Comparison of ENCODE assay signal across 11 cellular contexts in the genomic region with DNA sequence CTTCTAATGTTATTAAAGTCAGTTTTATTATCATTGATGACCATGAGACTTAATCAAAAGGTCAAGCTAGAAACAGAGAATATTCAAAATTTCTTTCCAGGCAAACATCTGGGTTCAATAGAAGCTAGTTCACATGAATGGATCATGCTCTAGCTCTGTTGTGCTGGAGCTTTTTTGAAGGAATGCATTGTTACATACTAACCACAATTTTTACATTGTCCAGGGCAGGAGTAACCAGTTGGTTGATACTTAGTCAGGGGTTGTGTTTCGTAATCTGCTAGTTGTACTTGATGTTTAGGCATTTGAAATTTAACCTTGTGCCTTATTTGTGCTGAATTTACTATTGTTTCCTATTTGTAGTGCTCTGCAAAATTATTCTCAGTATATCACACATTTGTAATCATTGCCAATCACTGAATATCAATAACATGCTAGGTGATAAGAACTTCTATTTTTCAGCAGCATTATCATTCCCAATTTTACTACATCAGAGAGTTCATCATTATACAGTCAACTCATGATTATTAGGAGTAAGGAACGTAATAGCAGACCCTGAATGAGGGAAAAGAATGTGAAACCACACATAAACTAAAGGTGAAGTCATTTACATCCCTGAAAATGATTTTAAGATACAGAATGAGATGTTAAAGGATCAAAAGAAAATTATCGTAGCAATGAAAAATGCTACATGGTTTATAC. TPM values are rescaled to one million over a fixed set of nuclear protein-coding genes. Genes with fewer than 3 reads are reported as not detected.
A peak's percentile ranks its signal among the peaks of the same experiment; 100 is the strongest.
DNase-seq lines count a peak whose midpoint lies in the region; ATAC-seq, FAIRE-seq and TF ChIP-seq lines count a peak whose summit lies in the region.
"Had no signal": no experiment of that assay in that cellular context is flagged by ENCODE, and none has a peak within 500 bp of the region (broad histone marks: within the 10 kb centered on the region; RNA-seq: fewer than 3 reads in every experiment).

No MANE protein-coding gene starts in this region.

- H3K9me3 Mint-ChIP-seq in WTC11: no peaks in the 10 kb centered on the region

- CTCF ChIA-PET in HepG2 (lab: Yijun Ruan, JAX; ENCODE audit: low intra/inter-chr PET ratio, low total read pairs) (interaction anchor here (2.1 kb wide), 1 partner anchor 36 kb away, joined by 5 read pairs; no protein-coding TSS in a partner anchor), WTC11 (lab: Charles Lee) (interaction anchor here (0.6 to 3.5 kb wide), 14 partner anchors 9 to 1825 kb away, joined by 3 to 37 read pairs (median 4); no protein-coding TSS in a partner anchor)

- H3K4me1 Mint-ChIP-seq in WTC11: peaks cover 54% of the 10 kb centered on the region

- H3K36me3 Mint-ChIP-seq in WTC11: no peaks in the 10 kb centered on the region

- no peak overlapping the region for H3K4me3 Mint-ChIP-seq in WTC11

- FAIRE-seq in HepG2 (lab: Jason Lieb, UNC): no peak

- no peaks in the 10 kb centered on the region for H3K9me3 ChIP-seq in HepG2 (ENCODE audit: low read length)
- no peaks in the 10 kb centered on the region for H3K9me3 ChIP-seq in right lobe of liver
- H3K9me3 ChIP-seq in MM.1S (replicated peaks; ENCODE audit: insufficient read depth, low read length): no peaks in the 10 kb centered on the region

- no peaks in the 10 kb centered on the region for H3K36me3 ChIP-seq in HepG2 (replicated peaks in 1 of 2; ENCODE audit: control insufficient read depth in 1 of 2, insufficient read depth in 2 of 2, low read length in 2 of 2)
- H3K36me3 ChIP-seq in right lobe of liver: no peaks in the 10 kb centered on the region
- H3K36me3 ChIP-seq in MM.1S (replicated peaks; ENCODE audit: insufficient read depth, low read length): no peaks in the 10 kb centered on the region

- no TSS peak for BruUV-seq in HepG2 (replicated peaks; lab: Mats Ljungman, UMichigan)

- H3K27me3 ChIP-seq in HepG2 (ENCODE audit: control insufficient read depth in 1 of 2, insufficient read depth in 2 of 2, low read length in 2 of 2) (no peaks in the 10 kb centered on the region), right lobe of liver (no peaks in the 10 kb centered on the region), MM.1S (replicated peaks; ENCODE audit: insufficient read depth, low read length) (no peaks in the 10 kb centered on the region)

- no peaks in the 10 kb centered on the region for H3K27me3 Mint-ChIP-seq in WTC11 (ENCODE audit: low read depth)

- peak; percentile 15 for DNase-seq in HepG2 (ENCODE audit: low spot score)
- no peak for DNase-seq in right lobe of liver
- DNase-seq in WTC11 (ENCODE audit: low spot score): no peak
- DNase-seq in fibroblast of villous mesenchyme (ENCODE audit: low read depth): peak; percentile 90
- DNase-seq in MM.1S: no peak
- no peak for DNase-seq in DMS114 treated with DMSO at 0.1 percent for 48 hours (lab: John Stamatoyannopoulos, UW; ENCODE audit: unreplicated experiment)
- no peak for DNase-seq in UCSD-AML1 (lab: John Stamatoyannopoulos, UW; ENCODE audit: unreplicated experiment)
- DNase-seq: activated effector memory CD4-positive, alpha-beta T cell treated with Interleukin-2 at 50 U/mL for 16 hours; NCI-H187; T-helper 1 cell had no signal

- H3K27ac ChIP-seq in HepG2 (ENCODE audit: extremely low read length, insufficient read depth, low read length): no peak overlapping the region
- no peak overlapping the region for H3K27ac ChIP-seq in right lobe of liver
- H3K27ac ChIP-seq in MM.1S (ENCODE audit: low read length): no peak overlapping the region

- 96% methylated on average over 3 of the region's 3 CpGs for WGBS in HepG2 (ENCODE audit: low lambda C conversion rate)
- 81% methylated on average over 3 of the region's 3 CpGs for WGBS in right lobe of liver (ENCODE audit: insufficient coverage, low coverage, low lambda C conversion rate, missing lambda C conversion rate)

- H3K27ac Mint-ChIP-seq in WTC11: peak overlapping the region; percentile 25; the same call in 1 of the 2 replicates

- H3K4me3 ChIP-seq in HepG2 (replicated peaks in 1 of 3; ENCODE audit: insufficient read depth in 1 of 3, low read depth in 2 of 3, low read length in 3 of 3): no peak overlapping the region
- no peak overlapping the region for H3K4me3 ChIP-seq in right lobe of liver
- H3K4me3 ChIP-seq in fibroblast of villous mesenchyme (ENCODE audit: low read depth, low read length): no peak overlapping the region
- no peak overlapping the region for H3K4me3 ChIP-seq in MM.1S (ENCODE audit: low read length)

- intact Hi-C loops in HepG2 (cut with micrococcal nuclease; ENCODE audit: unreplicated experiment): loop anchor here (2.0 kb wide), 1 partner anchor 462 kb away; no protein-coding TSS in a partner anchor
- intact Hi-C loops in right lobe of liver (cut with DNase I): no loop called here

- POLR2A ChIA-PET in HepG2 (lab: Yijun Ruan, JAX) (no interaction called here), WTC11 (lab: Charles Lee) (no interaction called here)

- H4K20me1 ChIP-seq in HepG2 (ENCODE audit: insufficient read depth, low read length): no peaks in the 10 kb centered on the region
- H4K20me1 ChIP-seq in MM.1S (ENCODE audit: insufficient read depth, low read length): peaks cover 11% of the 10 kb centered on the region; the same call in 1 of the 2 replicates

- no peak for TF ChIP-seq POLR2A in HepG2 (IDR thresholded peaks at IDR 0.05; ENCODE audit: insufficient read depth in 1 of 2, low read depth in 2 of 2, low read length in 2 of 2)
- TF ChIP-seq POLR2A in right lobe of liver (IDR thresholded peaks at IDR 0.05): no peak

- peaks cover 41% of the 10 kb centered on the region for H3K79me2 ChIP-seq in HepG2 (ENCODE audit: insufficient read depth, low read length)
- peaks cover 76% of the 10 kb centered on the region for H3K79me2 ChIP-seq in MM.1S (ENCODE audit: low read length)

- H2AFZ ChIP-seq in HepG2 (ENCODE audit: low read length): no peak overlapping the region
- H2AFZ ChIP-seq in MM.1S (ENCODE audit: low read length): no peak overlapping the region

- no peak for TF ChIP-seq EP300 in HepG2 (IDR thresholded peaks at IDR 0.05; ENCODE audit: low read depth in 2 of 2, low read length in 2 of 2)
- TF ChIP-seq EP300 in HepG2 (CRISPR knock-in tag; IDR thresholded peaks at IDR 0.05; ENCODE audit: borderline replicate concordance): no peak

- H3K4me1 ChIP-seq in HepG2 (ENCODE audit: insufficient read depth, low read length) (peaks cover 46% of the 10 kb centered on the region), right lobe of liver (peaks cover 0 to 4% (median 2%) of the 10 kb centered on the region in 4 donors), MM.1S (ENCODE audit: low read length) (no peaks in the 10 kb centered on the region)

- ATAC-seq in HepG2 (no peak), right lobe of liver (no peak), WTC11 (no peak), GM18861 (IDR thresholded peaks at IDR 0.05; ENCODE audit: unreplicated experiment) (no peak)

- in situ Hi-C loops in HepG2 (cut with HindIII; ENCODE audit: extremely low pct_ligation_motif_present, low pct_unique_long_range_greater_than_20kb): no loop called here

- no peaks in the 10 kb centered on the region for H3F3A ChIP-seq in MM.1S (ENCODE audit: insufficient read depth, low read length)

- H3K9ac ChIP-seq in HepG2 (ENCODE audit: insufficient read depth, low read depth, low read length) (no peak overlapping the region), MM.1S (ENCODE audit: low read length) (no peak overlapping the region)

- TF ChIP-seq CTCF in HepG2 (CRISPR knock-in tag; IDR thresholded peaks at IDR 0.05): no peak
- TF ChIP-seq CTCF in right lobe of liver (IDR thresholded peaks at IDR 0.05): no peak
- TF ChIP-seq CTCF in WTC11 (IDR thresholded peaks at IDR 0.05): no peak
- no peak for TF ChIP-seq CTCF in fibroblast of villous mesenchyme (IDR thresholded peaks at IDR 0.05; ENCODE audit: insufficient read depth, low read depth, low read length)
- TF ChIP-seq CTCF in MM.1S (IDR thresholded peaks at IDR 0.05; ENCODE audit: low read length): no peak

- H3K4me2 ChIP-seq in HepG2 (ENCODE audit: low read depth, low read length) (no peak overlapping the region), MM.1S (ENCODE audit: low read depth, low read length) (no peak overlapping the region)

- TF ChIP-seq RAD21 in HepG2 (CRISPR knock-in tag; IDR thresholded peaks at IDR 0.05): no peak

- H3K9me2 ChIP-seq in MM.1S (replicated peaks; ENCODE audit: insufficient read depth, low read length): no peaks in the 10 kb centered on the region

RNA-seq across cellular contexts. Expression of gene NF2, which starts 23.2 kb away (rescaled TPM):
- total RNA-seq in HepG2 (2016; rRNA removed; fragmentation: Illumina TruSeq; extraction: Trizol): 33.3 and 45.3 TPM in 2 replicates
- 6.6 and 7.4 TPM in 2 replicates for total RNA-seq in HepG2 (2016; cell fraction: cytosol; rRNA removed; fragmentation: Illumina TruSeq; extraction: Trizol; ENCODE audit: low read depth)
- 33.3 and 42.0 TPM in 2 replicates for total RNA-seq in HepG2 (2016; cell fraction: insoluble cytoplasmic fraction; rRNA removed; fragmentation: Illumina TruSeq; extraction: Trizol)
- 21.0 and 24.2 TPM in 2 replicates for total RNA-seq in HepG2 (2016; cell fraction: membrane; rRNA removed; fragmentation: Illumina TruSeq; extraction: Trizol)
- 25.6 and 28.1 TPM in 2 replicates for total RNA-seq in HepG2 (2016; cell fraction: nucleus; rRNA removed; fragmentation: Illumina TruSeq; extraction: Trizol)
- polyA plus RNA-seq in HepG2 (2011; rRNA removed): 8.8 and 9.3 TPM in 2 replicates
- polyA plus RNA-seq in HepG2 (2011; cell fraction: cytosol; rRNA removed): 6.9 and 7.3 TPM in 2 replicates
- 8.1 and 8.6 TPM in 2 replicates for polyA plus RNA-seq in HepG2 (2011; cell fraction: nucleus; rRNA removed)
- 6.4 TPM in 2 replicates for polyA plus RNA-seq in HepG2 (2012)
- polyA plus RNA-seq in HepG2 (2016; cell fraction: cytosol; fragmentation: Illumina TruSeq; extraction: Trizol; ENCODE audit: low read depth): 3.3 and 5.4 TPM in 2 replicates
- 21.1 and 24.6 TPM in 2 replicates for polyA plus RNA-seq in HepG2 (2016; cell fraction: insoluble cytoplasmic fraction; fragmentation: Illumina TruSeq; extraction: Trizol; ENCODE audit: low read depth)
- 9.8 and 11.9 TPM in 2 replicates for polyA plus RNA-seq in HepG2 (2016; cell fraction: membrane; fragmentation: Illumina TruSeq; extraction: Trizol; ENCODE audit: low read depth)
- polyA plus RNA-seq in HepG2 (2016; cell fraction: nucleus; fragmentation: Illumina TruSeq; extraction: Trizol; ENCODE audit: insufficient read depth, low read depth): 23.3 and 24.8 TPM in 2 replicates
- 25.7 and 39.3 TPM in 2 replicates for polyA minus RNA-seq in HepG2 (2011; rRNA and poly(A)+ RNA removed; ENCODE audit: low replicate concordance)
- 12.4 and 13.6 TPM in 2 replicates for polyA minus RNA-seq in HepG2 (2011; cell fraction: cytosol; rRNA and poly(A)+ RNA removed)
- 11.5 and 15.2 TPM in 2 replicates for polyA minus RNA-seq in HepG2 (2011; cell fraction: nucleus; rRNA and poly(A)+ RNA removed)
- total RNA-seq in right lobe of liver: 10 to 100 TPM in 5 of 6 experiments, 1 to 10 TPM in 1; 9.6 to 24.8 (median 14.0) TPM
- total RNA-seq in WTC11 (2021): 56.2 to 56.9 TPM (median 56.8 TPM) in 3 replicates
- 153 and 240 TPM in 2 replicates for total RNA-seq in fibroblast of villous mesenchyme

RNA-seq across cellular contexts. Expression of gene NIPSNAP1, which starts 45.7 kb away (rescaled TPM):
- total RNA-seq in HepG2 (2016; rRNA removed; fragmentation: Illumina TruSeq; extraction: Trizol) (159 and 167 TPM in 2 replicates), right lobe of liver (100 to 1,000 TPM in 5 of 6 experiments, 10 to 100 TPM in 1; 94.5 to 149 (median 141) TPM), WTC11 (2021) (153 to 224 TPM (median 217 TPM) in 3 replicates), fibroblast of villous mesenchyme (66.4 and 77.7 TPM in 2 replicates)
- total RNA-seq in HepG2 (2016; cell fraction: cytosol; rRNA removed; fragmentation: Illumina TruSeq; extraction: Trizol; ENCODE audit: low read depth): 36.4 and 36.6 TPM in 2 replicates
- 162 and 163 TPM in 2 replicates for total RNA-seq in HepG2 (2016; cell fraction: insoluble cytoplasmic fraction; rRNA removed; fragmentation: Illumina TruSeq; extraction: Trizol)
- total RNA-seq in HepG2 (2016; cell fraction: membrane; rRNA removed; fragmentation: Illumina TruSeq; extraction: Trizol): 98.2 and 102 TPM in 2 replicates
- 68.4 and 75.1 TPM in 2 replicates for total RNA-seq in HepG2 (2016; cell fraction: nucleus; rRNA removed; fragmentation: Illumina TruSeq; extraction: Trizol)
- 203 and 212 TPM in 2 replicates for polyA plus RNA-seq in HepG2 (2011; rRNA removed)
- 167 and 170 TPM in 2 replicates for polyA plus RNA-seq in HepG2 (2011; cell fraction: cytosol; rRNA removed)
- 133 and 152 TPM in 2 replicates for polyA plus RNA-seq in HepG2 (2011; cell fraction: nucleus; rRNA removed)
- polyA plus RNA-seq in HepG2 (2012): 126 and 158 TPM in 2 replicates
- 33.2 and 39.7 TPM in 2 replicates for polyA plus RNA-seq in HepG2 (2016; cell fraction: cytosol; fragmentation: Illumina TruSeq; extraction: Trizol; ENCODE audit: low read depth)
- polyA plus RNA-seq in HepG2 (2016; cell fraction: insoluble cytoplasmic fraction; fragmentation: Illumina TruSeq; extraction: Trizol; ENCODE audit: low read depth): 169 and 174 TPM in 2 replicates
- 73.5 and 79.3 TPM in 2 replicates for polyA plus RNA-seq in HepG2 (2016; cell fraction: membrane; fragmentation: Illumina TruSeq; extraction: Trizol; ENCODE audit: low read depth)
- polyA plus RNA-seq in HepG2 (2016; cell fraction: nucleus; fragmentation: Illumina TruSeq; extraction: Trizol; ENCODE audit: insufficient read depth, low read depth): 104 and 117 TPM in 2 replicates
- 19.6 and 162 TPM in 2 replicates for polyA minus RNA-seq in HepG2 (2011; rRNA and poly(A)+ RNA removed; ENCODE audit: low replicate concordance)
- 70.8 and 86.6 TPM in 2 replicates for polyA minus RNA-seq in HepG2 (2011; cell fraction: cytosol; rRNA and poly(A)+ RNA removed)
- polyA minus RNA-seq in HepG2 (2011; cell fraction: nucleus; rRNA and poly(A)+ RNA removed): 55.0 and 66.1 TPM in 2 replicates

Comparison
In these comparisons a context has a peak if more than half of its experiments do, and no peak if none do; other contexts are left out.
1. DNase-seq: peak in HepG2 (single experiment) and fibroblast of villous mesenchyme (single experiment); none in right lobe of liver (0 of 3), WTC11 (single experiment), MM.1S (single experiment), DMS114 treated with DMSO at 0.1 percent for 48 hours (single experiment) and UCSD-AML1 (single experiment).